2 cellular contexts compared by ENCODE assay signal in the genomic region with DNA sequence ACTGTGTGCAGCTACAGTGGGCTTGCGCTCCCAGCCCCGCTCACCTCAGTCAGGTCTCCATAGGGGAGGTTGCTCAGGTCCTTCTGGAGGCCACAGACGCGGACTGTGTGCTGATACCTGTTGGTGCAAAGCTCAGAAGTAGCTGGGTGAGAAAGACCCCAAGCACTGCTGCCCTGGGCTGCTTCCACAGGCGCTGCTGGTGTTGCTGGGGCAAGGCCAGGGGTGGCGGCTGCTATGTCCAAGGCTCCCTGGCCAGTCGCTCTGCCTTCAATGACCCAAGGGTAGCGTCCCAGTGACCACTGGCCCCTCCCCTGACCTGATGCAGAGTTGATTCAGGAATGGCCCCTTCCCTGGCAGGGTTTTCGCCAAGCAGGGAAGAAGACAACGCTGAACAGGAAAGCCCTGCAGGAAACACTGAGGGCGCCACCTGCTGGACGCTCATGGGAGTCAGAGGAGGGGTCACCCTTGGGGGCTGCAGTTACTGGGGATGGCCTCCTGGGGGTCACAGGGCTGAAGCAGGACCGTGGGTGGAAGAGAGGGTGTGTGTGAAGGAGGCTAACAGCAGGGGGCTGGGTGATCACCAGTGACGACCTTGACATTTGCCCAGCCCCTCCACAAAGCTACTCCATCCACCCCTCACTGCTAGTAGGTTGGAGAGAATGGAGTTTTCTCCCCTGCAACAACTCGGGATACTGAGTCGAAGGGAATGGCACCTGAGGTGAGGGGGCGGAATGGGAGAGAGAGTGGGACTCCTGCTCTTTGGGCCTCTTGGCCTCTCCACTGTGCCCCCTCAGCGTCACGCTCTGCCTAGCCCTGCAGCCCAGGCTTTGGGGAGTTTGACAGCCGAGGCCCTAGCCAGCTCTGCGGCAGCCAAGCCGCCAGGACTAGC.
TF ChIP-seq lines count a peak whose summit lies in the region.

No MANE protein-coding gene starts in this region.

TF ChIP-seq in K562, 482 proteins besides CTCF, POLR2A, EP300 and RAD21 (continued from another document and continues in another):
- TF ChIP-seq, protein P1, sequence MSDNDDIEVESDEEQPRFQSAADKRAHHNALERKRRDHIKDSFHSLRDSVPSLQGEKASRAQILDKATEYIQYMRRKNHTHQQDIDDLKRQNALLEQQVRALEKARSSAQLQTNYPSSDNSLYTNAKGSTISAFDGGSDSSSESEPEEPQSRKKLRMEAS (CRISPR knock-in tag; IDR thresholded peaks at IDR 0.05): no peak
- no peak for TF ChIP-seq FOXP1 (CRISPR knock-in tag; IDR thresholded peaks at IDR 0.05)
- TF ChIP-seq POLR2AphosphoS2 (IDR thresholded peaks at IDR 0.05; ENCODE audit: low read length): no peak
- TF ChIP-seq ZNF561 (CRISPR knock-in tag; conservative IDR thresholded peaks at IDR 0.05): no peak
- TF ChIP-seq MXI1 (IDR thresholded peaks at IDR 0.05; ENCODE audit: low read depth, low read length): no peak
- no peak for TF ChIP-seq PTRF (tag; IDR thresholded peaks at IDR 0.05)
- no peak for TF ChIP-seq FUS (optimal IDR thresholded peaks at IDR 0.05; ENCODE audit: low read depth, low read length)
- no peak for TF ChIP-seq ZNF408 (CRISPR knock-in tag; IDR thresholded peaks at IDR 0.05; ENCODE audit: low read depth)
- no peak for TF ChIP-seq ZNF584 (CRISPR knock-in tag; IDR thresholded peaks at IDR 0.05; ENCODE audit: low read depth)
- TF ChIP-seq HDAC8 (tag; IDR thresholded peaks at IDR 0.05): no peak
- no peak for TF ChIP-seq MCM2 (IDR thresholded peaks at IDR 0.05; ENCODE audit: low read depth)
- TF ChIP-seq POLR2G (IDR thresholded peaks at IDR 0.05; ENCODE audit: low read depth, low read length): no peak
- no peak for TF ChIP-seq ZFX (CRISPR knock-in tag; IDR thresholded peaks at IDR 0.05)
- no peak for TF ChIP-seq SMAD2 (IDR thresholded peaks at IDR 0.05; ENCODE audit: low read depth, low read length)
- no peak for TF ChIP-seq JUNB (CRISPR knock-in tag; conservative IDR thresholded peaks at IDR 0.05)
- no peak for TF ChIP-seq ZFP1 (CRISPR knock-in tag; IDR thresholded peaks at IDR 0.05)
- no peak for TF ChIP-seq ZNF143 (CRISPR knock-in tag; IDR thresholded peaks at IDR 0.05)
- TF ChIP-seq MCM3 (IDR thresholded peaks at IDR 0.05): no peak
- TF ChIP-seq, protein P2, sequence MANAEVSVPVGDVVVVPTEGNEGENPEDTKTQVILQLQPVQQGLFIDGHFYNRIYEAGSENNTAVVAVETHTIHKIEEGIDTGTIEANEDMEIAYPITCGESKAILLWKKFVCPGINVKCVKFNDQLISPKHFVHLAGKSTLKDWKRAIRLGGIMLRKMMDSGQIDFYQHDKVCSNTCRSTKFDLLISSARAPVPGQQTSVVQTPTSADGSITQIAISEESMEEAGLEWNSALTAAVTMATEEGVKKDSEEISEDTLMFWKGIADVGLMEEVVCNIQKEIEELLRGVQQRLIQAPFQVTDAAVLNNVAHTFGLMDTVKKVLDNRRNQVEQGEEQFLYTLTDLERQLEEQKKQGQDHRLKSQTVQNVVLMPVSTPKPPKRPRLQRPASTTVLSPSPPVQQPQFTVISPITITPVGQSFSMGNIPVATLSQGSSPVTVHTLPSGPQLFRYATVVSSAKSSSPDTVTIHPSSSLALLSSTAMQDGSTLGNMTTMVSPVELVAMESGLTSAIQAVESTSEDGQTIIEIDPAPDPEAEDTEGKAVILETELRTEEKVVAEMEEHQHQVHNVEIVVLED (CRISPR knock-in tag; IDR thresholded peaks at IDR 0.05): no peak
- TF ChIP-seq ZNF707 (CRISPR knock-in tag; conservative IDR thresholded peaks at IDR 0.05): no peak
- peak; percentile 50; the same call in 1 of the 2 replicates for TF ChIP-seq RB1 (IDR thresholded peaks at IDR 0.05; ENCODE audit: low read depth)
- no peak for TF ChIP-seq MED1 (CRISPR knock-in tag; IDR thresholded peaks at IDR 0.05; ENCODE audit: borderline replicate concordance)
- TF ChIP-seq PCBP1 (IDR thresholded peaks at IDR 0.05; ENCODE audit: low read depth, low read length, poor library complexity, severe bottlenecking): no peak
- TF ChIP-seq, protein P3, sequence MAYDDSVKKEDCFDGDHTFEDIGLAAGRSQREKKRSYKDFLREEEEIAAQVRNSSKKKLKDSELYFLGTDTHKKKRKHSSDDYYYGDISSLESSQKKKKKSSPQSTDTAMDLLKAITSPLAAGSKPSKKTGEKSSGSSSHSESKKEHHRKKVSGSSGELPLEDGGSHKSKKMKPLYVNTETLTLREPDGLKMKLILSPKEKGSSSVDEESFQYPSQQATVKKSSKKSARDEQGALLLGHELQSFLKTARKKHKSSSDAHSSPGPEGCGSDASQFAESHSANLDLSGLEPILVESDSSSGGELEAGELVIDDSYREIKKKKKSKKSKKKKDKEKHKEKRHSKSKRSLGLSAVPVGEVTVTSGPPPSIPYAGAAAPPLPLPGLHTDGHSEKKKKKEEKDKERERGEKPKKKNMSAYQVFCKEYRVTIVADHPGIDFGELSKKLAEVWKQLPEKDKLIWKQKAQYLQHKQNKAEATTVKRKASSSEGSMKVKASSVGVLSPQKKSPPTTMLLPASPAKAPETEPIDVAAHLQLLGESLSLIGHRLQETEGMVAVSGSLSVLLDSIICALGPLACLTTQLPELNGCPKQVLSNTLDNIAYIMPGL (CRISPR knock-in tag; IDR thresholded peaks at IDR 0.05): no peak
- TF ChIP-seq, protein P4, sequence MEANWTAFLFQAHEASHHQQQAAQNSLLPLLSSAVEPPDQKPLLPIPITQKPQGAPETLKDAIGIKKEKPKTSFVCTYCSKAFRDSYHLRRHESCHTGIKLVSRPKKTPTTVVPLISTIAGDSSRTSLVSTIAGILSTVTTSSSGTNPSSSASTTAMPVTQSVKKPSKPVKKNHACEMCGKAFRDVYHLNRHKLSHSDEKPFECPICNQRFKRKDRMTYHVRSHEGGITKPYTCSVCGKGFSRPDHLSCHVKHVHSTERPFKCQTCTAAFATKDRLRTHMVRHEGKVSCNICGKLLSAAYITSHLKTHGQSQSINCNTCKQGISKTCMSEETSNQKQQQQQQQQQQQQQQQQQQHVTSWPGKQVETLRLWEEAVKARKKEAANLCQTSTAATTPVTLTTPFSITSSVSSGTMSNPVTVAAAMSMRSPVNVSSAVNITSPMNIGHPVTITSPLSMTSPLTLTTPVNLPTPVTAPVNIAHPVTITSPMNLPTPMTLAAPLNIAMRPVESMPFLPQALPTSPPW (CRISPR knock-in tag; IDR thresholded peaks at IDR 0.05): peak; percentile 79
- no peak for TF ChIP-seq MECOM (CRISPR knock-in tag; IDR thresholded peaks at IDR 0.05)
- TF ChIP-seq, protein P5, sequence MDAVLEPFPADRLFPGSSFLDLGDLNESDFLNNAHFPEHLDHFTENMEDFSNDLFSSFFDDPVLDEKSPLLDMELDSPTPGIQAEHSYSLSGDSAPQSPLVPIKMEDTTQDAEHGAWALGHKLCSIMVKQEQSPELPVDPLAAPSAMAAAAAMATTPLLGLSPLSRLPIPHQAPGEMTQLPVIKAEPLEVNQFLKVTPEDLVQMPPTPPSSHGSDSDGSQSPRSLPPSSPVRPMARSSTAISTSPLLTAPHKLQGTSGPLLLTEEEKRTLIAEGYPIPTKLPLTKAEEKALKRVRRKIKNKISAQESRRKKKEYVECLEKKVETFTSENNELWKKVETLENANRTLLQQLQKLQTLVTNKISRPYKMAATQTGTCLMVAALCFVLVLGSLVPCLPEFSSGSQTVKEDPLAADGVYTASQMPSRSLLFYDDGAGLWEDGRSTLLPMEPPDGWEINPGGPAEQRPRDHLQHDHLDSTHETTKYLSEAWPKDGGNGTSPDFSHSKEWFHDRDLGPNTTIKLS (IDR thresholded peaks at IDR 0.05; ENCODE audit: borderline replicate concordance, low read depth): no peak
- TF ChIP-seq MAZ (CRISPR knock-in tag; conservative IDR thresholded peaks at IDR 0.05 in 1 of 2, IDR thresholded peaks at IDR 0.05 in 1 of 2): peak in 1 of 2 experiments; percentile 83; a peak in 2 of 4 replicates

TF ChIP-seq in HepG2, 621 proteins besides CTCF, POLR2A, EP300 and RAD21 (continued from another document and continues in another):
- TF ChIP-seq, protein P6, sequence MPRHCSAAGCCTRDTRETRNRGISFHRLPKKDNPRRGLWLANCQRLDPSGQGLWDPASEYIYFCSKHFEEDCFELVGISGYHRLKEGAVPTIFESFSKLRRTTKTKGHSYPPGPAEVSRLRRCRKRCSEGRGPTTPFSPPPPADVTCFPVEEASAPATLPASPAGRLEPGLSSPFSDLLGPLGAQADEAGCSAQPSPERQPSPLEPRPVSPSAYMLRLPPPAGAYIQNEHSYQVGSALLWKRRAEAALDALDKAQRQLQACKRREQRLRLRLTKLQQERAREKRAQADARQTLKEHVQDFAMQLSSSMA (CRISPR knock-in tag; IDR thresholded peaks at IDR 0.05): no peak
- TF ChIP-seq, protein P7, sequence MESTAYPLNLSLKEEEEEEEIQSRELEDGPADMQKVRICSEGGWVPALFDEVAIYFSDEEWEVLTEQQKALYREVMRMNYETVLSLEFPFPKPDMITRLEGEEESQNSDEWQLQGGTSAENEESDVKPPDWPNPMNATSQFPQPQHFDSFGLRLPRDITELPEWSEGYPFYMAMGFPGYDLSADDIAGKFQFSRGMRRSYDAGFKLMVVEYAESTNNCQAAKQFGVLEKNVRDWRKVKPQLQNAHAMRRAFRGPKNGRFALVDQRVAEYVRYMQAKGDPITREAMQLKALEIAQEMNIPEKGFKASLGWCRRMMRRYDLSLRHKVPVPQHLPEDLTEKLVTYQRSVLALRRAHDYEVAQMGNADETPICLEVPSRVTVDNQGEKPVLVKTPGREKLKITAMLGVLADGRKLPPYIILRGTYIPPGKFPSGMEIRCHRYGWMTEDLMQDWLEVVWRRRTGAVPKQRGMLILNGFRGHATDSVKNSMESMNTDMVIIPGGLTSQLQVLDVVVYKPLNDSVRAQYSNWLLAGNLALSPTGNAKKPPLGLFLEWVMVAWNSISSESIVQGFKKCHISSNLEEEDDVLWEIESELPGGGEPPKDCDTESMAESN (CRISPR knock-in tag; conservative IDR thresholded peaks at IDR 0.05): no peak
- TF ChIP-seq KDM3A (CRISPR knock-in tag; IDR thresholded peaks at IDR 0.05; ENCODE audit: low read depth): no peak
- 0 out of 2 replicates have a peak, but pooled peaks have one; percentile 14 for TF ChIP-seq POGZ (CRISPR knock-in tag; IDR thresholded peaks at IDR 0.05)
- TF ChIP-seq, protein P8, sequence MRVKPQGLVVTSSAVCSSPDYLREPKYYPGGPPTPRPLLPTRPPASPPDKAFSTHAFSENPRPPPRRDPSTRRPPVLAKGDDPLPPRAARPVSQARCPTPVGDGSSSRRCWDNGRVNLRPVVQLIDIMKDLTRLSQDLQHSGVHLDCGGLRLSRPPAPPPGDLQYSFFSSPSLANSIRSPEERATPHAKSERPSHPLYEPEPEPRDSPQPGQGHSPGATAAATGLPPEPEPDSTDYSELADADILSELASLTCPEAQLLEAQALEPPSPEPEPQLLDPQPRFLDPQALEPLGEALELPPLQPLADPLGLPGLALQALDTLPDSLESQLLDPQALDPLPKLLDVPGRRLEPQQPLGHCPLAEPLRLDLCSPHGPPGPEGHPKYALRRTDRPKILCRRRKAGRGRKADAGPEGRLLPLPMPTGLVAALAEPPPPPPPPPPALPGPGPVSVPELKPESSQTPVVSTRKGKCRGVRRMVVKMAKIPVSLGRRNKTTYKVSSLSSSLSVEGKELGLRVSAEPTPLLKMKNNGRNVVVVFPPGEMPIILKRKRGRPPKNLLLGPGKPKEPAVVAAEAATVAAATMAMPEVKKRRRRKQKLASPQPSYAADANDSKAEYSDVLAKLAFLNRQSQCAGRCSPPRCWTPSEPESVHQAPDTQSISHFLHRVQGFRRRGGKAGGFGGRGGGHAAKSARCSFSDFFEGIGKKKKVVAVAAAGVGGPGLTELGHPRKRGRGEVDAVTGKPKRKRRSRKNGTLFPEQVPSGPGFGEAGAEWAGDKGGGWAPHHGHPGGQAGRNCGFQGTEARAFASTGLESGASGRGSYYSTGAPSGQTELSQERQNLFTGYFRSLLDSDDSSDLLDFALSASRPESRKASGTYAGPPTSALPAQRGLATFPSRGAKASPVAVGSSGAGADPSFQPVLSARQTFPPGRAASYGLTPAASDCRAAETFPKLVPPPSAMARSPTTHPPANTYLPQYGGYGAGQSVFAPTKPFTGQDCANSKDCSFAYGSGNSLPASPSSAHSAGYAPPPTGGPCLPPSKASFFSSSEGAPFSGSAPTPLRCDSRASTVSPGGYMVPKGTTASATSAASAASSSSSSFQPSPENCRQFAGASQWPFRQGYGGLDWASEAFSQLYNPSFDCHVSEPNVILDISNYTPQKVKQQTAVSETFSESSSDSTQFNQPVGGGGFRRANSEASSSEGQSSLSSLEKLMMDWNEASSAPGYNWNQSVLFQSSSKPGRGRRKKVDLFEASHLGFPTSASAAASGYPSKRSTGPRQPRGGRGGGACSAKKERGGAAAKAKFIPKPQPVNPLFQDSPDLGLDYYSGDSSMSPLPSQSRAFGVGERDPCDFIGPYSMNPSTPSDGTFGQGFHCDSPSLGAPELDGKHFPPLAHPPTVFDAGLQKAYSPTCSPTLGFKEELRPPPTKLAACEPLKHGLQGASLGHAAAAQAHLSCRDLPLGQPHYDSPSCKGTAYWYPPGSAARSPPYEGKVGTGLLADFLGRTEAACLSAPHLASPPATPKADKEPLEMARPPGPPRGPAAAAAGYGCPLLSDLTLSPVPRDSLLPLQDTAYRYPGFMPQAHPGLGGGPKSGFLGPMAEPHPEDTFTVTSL (CRISPR knock-in tag; IDR thresholded peaks at IDR 0.05; ENCODE audit: borderline replicate concordance): no peak
- TF ChIP-seq, protein P9, sequence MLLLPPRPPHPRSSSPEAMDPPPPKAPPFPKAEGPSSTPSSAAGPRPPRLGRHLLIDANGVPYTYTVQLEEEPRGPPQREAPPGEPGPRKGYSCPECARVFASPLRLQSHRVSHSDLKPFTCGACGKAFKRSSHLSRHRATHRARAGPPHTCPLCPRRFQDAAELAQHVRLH (CRISPR knock-in tag; IDR thresholded peaks at IDR 0.05; ENCODE audit: borderline replicate concordance, low read depth): 0 out of 2 replicates have a peak, but pooled peaks have one; percentile 24
- TF ChIP-seq, protein P10, sequence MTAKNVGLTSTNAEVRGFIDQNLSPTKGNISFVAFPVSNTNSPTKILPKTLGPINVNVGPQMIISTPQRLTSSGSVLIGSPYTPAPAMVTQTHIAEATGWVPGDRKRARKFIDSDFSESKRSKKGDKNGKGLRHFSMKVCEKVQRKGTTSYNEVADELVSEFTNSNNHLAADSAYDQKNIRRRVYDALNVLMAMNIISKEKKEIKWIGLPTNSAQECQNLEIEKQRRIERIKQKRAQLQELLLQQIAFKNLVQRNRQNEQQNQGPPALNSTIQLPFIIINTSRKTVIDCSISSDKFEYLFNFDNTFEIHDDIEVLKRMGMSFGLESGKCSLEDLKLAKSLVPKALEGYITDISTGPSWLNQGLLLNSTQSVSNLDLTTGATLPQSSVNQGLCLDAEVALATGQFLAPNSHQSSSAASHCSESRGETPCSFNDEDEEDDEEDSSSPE (CRISPR knock-in tag; IDR thresholded peaks at IDR 0.05): no peak
- TF ChIP-seq, protein P11, sequence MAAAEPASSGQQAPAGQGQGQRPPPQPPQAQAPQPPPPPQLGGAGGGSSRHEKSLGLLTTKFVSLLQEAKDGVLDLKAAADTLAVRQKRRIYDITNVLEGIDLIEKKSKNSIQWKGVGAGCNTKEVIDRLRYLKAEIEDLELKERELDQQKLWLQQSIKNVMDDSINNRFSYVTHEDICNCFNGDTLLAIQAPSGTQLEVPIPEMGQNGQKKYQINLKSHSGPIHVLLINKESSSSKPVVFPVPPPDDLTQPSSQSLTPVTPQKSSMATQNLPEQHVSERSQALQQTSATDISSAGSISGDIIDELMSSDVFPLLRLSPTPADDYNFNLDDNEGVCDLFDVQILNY (CRISPR knock-in tag; conservative IDR thresholded peaks at IDR 0.05): no peak
- TF ChIP-seq, protein P3 (CRISPR knock-in tag; IDR thresholded peaks at IDR 0.05; ENCODE audit: borderline replicate concordance in 1 of 2, low read depth in 1 of 2): peak; percentile 25 to 73; a peak in 2 of 4 replicates
